10 cellular contexts compared by ENCODE assay signal in the genomic region with DNA sequence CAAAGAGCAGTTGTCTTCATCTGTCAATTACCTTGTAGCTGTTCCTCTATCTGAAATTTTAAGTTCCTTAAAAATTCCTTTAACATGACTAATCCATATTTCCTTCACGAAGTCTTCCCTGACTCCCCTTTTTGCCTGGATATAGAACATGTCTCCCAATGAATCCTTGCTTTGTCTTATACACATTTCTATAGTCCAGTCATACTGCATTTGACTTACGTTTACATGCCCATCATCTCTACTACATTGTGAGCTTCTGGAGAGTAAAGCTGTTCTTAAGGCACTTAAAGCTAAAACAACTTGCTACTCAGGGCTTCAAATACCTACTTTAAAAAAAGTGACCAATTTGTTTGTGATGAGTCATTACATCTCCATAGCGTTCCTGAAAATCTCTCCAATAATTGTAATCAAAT. TPM values are rescaled to one million over a fixed set of nuclear protein-coding genes. Genes with fewer than 3 reads are reported as not detected.
DNase-seq lines count a peak whose midpoint lies in the region; ATAC-seq, FAIRE-seq and TF ChIP-seq lines count a peak whose summit lies in the region.
"Had no signal": no experiment of that assay in that cellular context is flagged by ENCODE, and none has a peak within 500 bp of the region (broad histone marks: within the 10 kb centered on the region; RNA-seq: fewer than 3 reads in every experiment).

No MANE protein-coding gene starts in this region.

- H3K27ac ChIP-seq in HepG2 (ENCODE audit: extremely low read length, insufficient read depth, low read length): no peak overlapping the region
- no peak overlapping the region for H3K27ac ChIP-seq in right lobe of liver
- peak overlapping the region; percentile 37; the same call in 1 of the 2 replicates for H3K27ac ChIP-seq in SK-N-MC
- no peak overlapping the region for H3K27ac ChIP-seq in foreskin keratinocyte
- no peak overlapping the region for H3K27ac ChIP-seq in heart right ventricle

- CTCF ChIA-PET in HepG2 (lab: Yijun Ruan, JAX; ENCODE audit: low intra/inter-chr PET ratio, low total read pairs): no interaction called here

- H3K9me3 ChIP-seq in HepG2 (ENCODE audit: low read length) (no peaks in the 10 kb centered on the region), right lobe of liver (no peaks in the 10 kb centered on the region), SK-N-MC (ENCODE audit: low read depth, low read length) (no peaks in the 10 kb centered on the region), heart right ventricle (no peaks in the 10 kb centered on the region)

- no peak for FAIRE-seq in HepG2 (lab: Jason Lieb, UNC)

- intact Hi-C loops in HepG2 (cut with micrococcal nuclease; ENCODE audit: unreplicated experiment) (loop anchor here (2.0 kb wide), 1 partner anchor 117 kb away; no protein-coding TSS in a partner anchor), right lobe of liver (cut with DNase I) (no loop called here), heart right ventricle (cut with DNase I) (loop anchor here in 7 of 10 donors (5.0 to 10.0 kb wide), 5 partner anchors 63 to 221 kb away; a partner anchor contains a TSS)

- peaks cover 45% of the 10 kb centered on the region for H3K4me1 ChIP-seq in HepG2 (ENCODE audit: insufficient read depth, low read length)
- peaks cover 0 to 12% (median 4%) of the 10 kb centered on the region in 4 donors for H3K4me1 ChIP-seq in right lobe of liver
- H3K4me1 ChIP-seq in foreskin keratinocyte: peaks cover 26% of the 10 kb centered on the region
- H3K4me1 ChIP-seq in heart right ventricle: peaks cover 0 to 54% (median 41%) of the 10 kb centered on the region in 9 donors

- POLR2A ChIA-PET in HepG2 (lab: Yijun Ruan, JAX): interaction anchor here (1.1 kb wide), 1 partner anchor 12 kb away, joined by 4 read pairs; no protein-coding TSS in a partner anchor

- DNase-seq in HepG2 (ENCODE audit: low spot score): peak; percentile 28
- no peak for DNase-seq in right lobe of liver
- no peak for DNase-seq in SK-N-MC (ENCODE audit: low read depth, low spot score)
- DNase-seq in foreskin keratinocyte: peak; percentile 67 to 80
- DNase-seq in effector CD8-positive, alpha-beta T cell (lab: John Stamatoyannopoulos, UW): no peak
- no peak for DNase-seq in NCI-H1930 (lab: John Stamatoyannopoulos, UW)
- no peak for DNase-seq in heart right ventricle
- DNase-seq: activated T-cell treated with anti-CD3 and anti-CD28 coated beads, Interleukin-2, amount 50 U/mL, for 72 hours; NCI-H1694 had no signal

- no peak overlapping the region for H3K9ac ChIP-seq in HepG2 (ENCODE audit: insufficient read depth, low read depth, low read length)
- no peak overlapping the region for H3K9ac ChIP-seq in SK-N-MC (ENCODE audit: insufficient read length)

- H4K20me1 ChIP-seq in HepG2 (ENCODE audit: insufficient read depth, low read length): peaks cover 9% of the 10 kb centered on the region

- H3K4me3 ChIP-seq in HepG2 (replicated peaks in 1 of 3; ENCODE audit: insufficient read depth in 1 of 3, low read depth in 2 of 3, low read length in 3 of 3) (no peak overlapping the region), right lobe of liver (no peak overlapping the region), SK-N-MC (no peak overlapping the region), heart right ventricle (no peak overlapping the region)

- H2AFZ ChIP-seq in HepG2 (ENCODE audit: low read length): no peak overlapping the region

- no peak for TF ChIP-seq RAD21 in HepG2 (CRISPR knock-in tag; IDR thresholded peaks at IDR 0.05)

- TF ChIP-seq EP300 in HepG2 (IDR thresholded peaks at IDR 0.05; ENCODE audit: low read depth in 2 of 2, low read length in 2 of 2): no peak
- TF ChIP-seq EP300 in HepG2 (CRISPR knock-in tag; IDR thresholded peaks at IDR 0.05; ENCODE audit: borderline replicate concordance): no peak

- H3K4me2 ChIP-seq in HepG2 (ENCODE audit: low read depth, low read length): 0 out of 2 replicates have a peak overlapping the region, but pooled peaks have one; percentile 13

- in situ Hi-C loops in HepG2 (cut with HindIII; ENCODE audit: extremely low pct_ligation_motif_present, low pct_unique_long_range_greater_than_20kb): no loop called here

- no peaks in the 10 kb centered on the region; a peak in 1 of 5 replicates for H3K36me3 ChIP-seq in HepG2 (replicated peaks in 1 of 2; ENCODE audit: control insufficient read depth in 1 of 2, insufficient read depth in 2 of 2, low read length in 2 of 2)
- H3K36me3 ChIP-seq in right lobe of liver: no peaks in the 10 kb centered on the region
- no peaks in the 10 kb centered on the region for H3K36me3 ChIP-seq in SK-N-MC (ENCODE audit: insufficient read depth, low read length)
- no peaks in the 10 kb centered on the region for H3K36me3 ChIP-seq in heart right ventricle

- WGBS in HepG2 (ENCODE audit: low lambda C conversion rate): 57% methylated on average over 3 of the region's 3 CpGs
- WGBS in right lobe of liver (ENCODE audit: insufficient coverage, low coverage, low lambda C conversion rate, missing lambda C conversion rate): 37% methylated on average over 3 of the region's 3 CpGs
- 30 to 38% methylated on average over 3 of the region's 3 CpGs for WGBS in heart right ventricle, 2 donors

- H3K79me2 ChIP-seq in HepG2 (ENCODE audit: insufficient read depth, low read length): peaks cover 94% of the 10 kb centered on the region

- TF ChIP-seq CTCF in HepG2 (CRISPR knock-in tag; IDR thresholded peaks at IDR 0.05): no peak
- TF ChIP-seq CTCF in right lobe of liver (IDR thresholded peaks at IDR 0.05): no peak
- no peak for TF ChIP-seq CTCF in foreskin keratinocyte (conservative IDR thresholded peaks at IDR 0.05)
- TF ChIP-seq CTCF in heart right ventricle (IDR thresholded peaks at IDR 0.05): no peak

- TF ChIP-seq POLR2A in HepG2 (IDR thresholded peaks at IDR 0.05; ENCODE audit: insufficient read depth in 1 of 2, low read depth in 2 of 2, low read length in 2 of 2) (no peak), right lobe of liver (IDR thresholded peaks at IDR 0.05) (no peak)

- H3K27me3 ChIP-seq in HepG2 (ENCODE audit: control insufficient read depth in 1 of 2, insufficient read depth in 2 of 2, low read length in 2 of 2): peaks cover 0 to 3% of the 10 kb centered on the region in 2 experiments; a peak in 1 of 5 replicates
- H3K27me3 ChIP-seq in right lobe of liver: no peaks in the 10 kb centered on the region
- no peaks in the 10 kb centered on the region for H3K27me3 ChIP-seq in foreskin keratinocyte
- H3K27me3 ChIP-seq in heart right ventricle: no peaks in the 10 kb centered on the region

- BruUV-seq in HepG2 (replicated peaks; lab: Mats Ljungman, UMichigan): no TSS peak

- no peak for ATAC-seq in HepG2
- ATAC-seq in right lobe of liver: no peak
- ATAC-seq in foreskin keratinocyte: peak; percentile 37
- no peak for ATAC-seq in GM18907 (IDR thresholded peaks at IDR 0.05; ENCODE audit: unreplicated experiment)
- no peak for ATAC-seq in heart right ventricle
- ATAC-seq: activated T-cell treated with anti-CD3 and anti-CD28 coated beads, Interleukin-2, amount 50 U/mL, for 72 hours had no signal

RNA-seq across cellular contexts. Expression of gene REV3L, which starts 4.9 kb away (rescaled TPM):
- total RNA-seq in HepG2 (2016; rRNA removed; fragmentation: Illumina TruSeq; extraction: Trizol) (31.3 and 48.0 TPM in 2 replicates), right lobe of liver (10 to 100 TPM in 4 of 6 experiments, 1 to 10 TPM in 2; 9.3 to 21.4 (median 12.5) TPM), foreskin keratinocyte (10.6 and 14.1 TPM in 2 replicates), heart right ventricle (10 to 100 TPM; 11.5 to 23.9 (median 13.9) TPM)
- 90.3 and 96.9 TPM in 2 replicates for total RNA-seq in HepG2 (2016; cell fraction: cytosol; rRNA removed; fragmentation: Illumina TruSeq; extraction: Trizol; ENCODE audit: low read depth)
- 31.5 and 50.9 TPM in 2 replicates for total RNA-seq in HepG2 (2016; cell fraction: insoluble cytoplasmic fraction; rRNA removed; fragmentation: Illumina TruSeq; extraction: Trizol)
- 39.0 and 57.5 TPM in 2 replicates for total RNA-seq in HepG2 (2016; cell fraction: membrane; rRNA removed; fragmentation: Illumina TruSeq; extraction: Trizol)
- 75.6 and 80.9 TPM in 2 replicates for total RNA-seq in HepG2 (2016; cell fraction: nucleus; rRNA removed; fragmentation: Illumina TruSeq; extraction: Trizol)
- polyA plus RNA-seq in HepG2 (2011; rRNA removed) (11.3 and 12.8 TPM in 2 replicates), foreskin keratinocyte (2.6 and 3.3 TPM in 2 replicates), heart right ventricle (10 to 100 TPM in 1 of 2 donors, 1 to 10 TPM in 1; 5.6 to 25.8 TPM)
- polyA plus RNA-seq in HepG2 (2011; cell fraction: cytosol; rRNA removed): 5.3 and 8.5 TPM in 2 replicates
- 7.9 and 9.3 TPM in 2 replicates for polyA plus RNA-seq in HepG2 (2011; cell fraction: nucleus; rRNA removed)
- 10.5 and 11.7 TPM in 2 replicates for polyA plus RNA-seq in HepG2 (2012)
- polyA plus RNA-seq in HepG2 (2016; cell fraction: cytosol; fragmentation: Illumina TruSeq; extraction: Trizol; ENCODE audit: low read depth): 2.4 and 2.7 TPM in 2 replicates
- polyA plus RNA-seq in HepG2 (2016; cell fraction: insoluble cytoplasmic fraction; fragmentation: Illumina TruSeq; extraction: Trizol; ENCODE audit: low read depth): 34.0 and 36.3 TPM in 2 replicates
- 4.3 and 5.6 TPM in 2 replicates for polyA plus RNA-seq in HepG2 (2016; cell fraction: membrane; fragmentation: Illumina TruSeq; extraction: Trizol; ENCODE audit: low read depth)
- polyA plus RNA-seq in HepG2 (2016; cell fraction: nucleus; fragmentation: Illumina TruSeq; extraction: Trizol; ENCODE audit: insufficient read depth, low read depth): 30.6 and 34.2 TPM in 2 replicates
- polyA minus RNA-seq in HepG2 (2011; rRNA and poly(A)+ RNA removed; ENCODE audit: low replicate concordance): 12.1 and 22.3 TPM in 2 replicates
- polyA minus RNA-seq in HepG2 (2011; cell fraction: cytosol; rRNA and poly(A)+ RNA removed): 18.6 and 21.0 TPM in 2 replicates
- polyA minus RNA-seq in HepG2 (2011; cell fraction: nucleus; rRNA and poly(A)+ RNA removed): 90.9 and 94.9 TPM in 2 replicates

Comparison
In these comparisons a context has a peak if more than half of its experiments do, and no peak if none do; other contexts are left out.
1. DNase-seq: peak in HepG2 (single experiment) and foreskin keratinocyte (2 of 2); none in right lobe of liver (0 of 3), SK-N-MC (single experiment), effector CD8-positive, alpha-beta T cell (single experiment), NCI-H1930 (0 of 2) and heart right ventricle (0 of 2).
2. intact Hi-C loops: an anchor here in HepG2 (2.0 kb wide) and heart right ventricle (5.0 to 10.0 kb wide); none called in right lobe of liver.